1 cellular context compared by ENCODE assay signal in the genomic region with DNA sequence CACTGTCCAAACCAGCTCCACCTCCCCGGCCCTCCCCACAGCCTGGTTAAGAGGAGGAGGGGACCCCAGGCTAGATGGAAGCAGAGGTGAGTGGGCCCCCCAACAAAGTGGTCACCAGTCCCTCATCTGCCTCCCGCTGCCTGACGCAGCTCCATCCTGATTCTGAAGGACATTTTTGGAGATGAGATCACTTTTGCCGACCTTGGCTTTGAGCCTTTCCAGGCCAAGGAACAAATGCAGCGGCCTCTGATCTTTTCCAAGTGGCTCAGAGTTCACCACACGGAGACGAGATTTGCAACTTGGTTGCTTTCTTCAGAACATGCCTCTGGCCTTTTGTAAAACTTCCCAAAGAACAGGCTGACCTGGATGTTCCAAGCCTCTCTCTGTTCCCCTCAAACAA.
TF ChIP-seq lines count a peak whose summit lies in the region.

No MANE protein-coding gene starts in this region.

TF ChIP-seq in H1, 55 proteins besides CTCF, POLR2A, EP300 and RAD21 (continued from another document):
- no peak for TF ChIP-seq NANOG (IDR thresholded peaks at IDR 0.05; ENCODE audit: insufficient read depth, low read depth, low read length, poor library complexity, severe bottlenecking)
- TF ChIP-seq KDM5A (IDR thresholded peaks at IDR 0.05; ENCODE audit: low read length): no peak
- TF ChIP-seq, protein P1, sequence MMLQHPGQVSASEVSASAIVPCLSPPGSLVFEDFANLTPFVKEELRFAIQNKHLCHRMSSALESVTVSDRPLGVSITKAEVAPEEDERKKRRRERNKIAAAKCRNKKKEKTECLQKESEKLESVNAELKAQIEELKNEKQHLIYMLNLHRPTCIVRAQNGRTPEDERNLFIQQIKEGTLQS (IDR thresholded peaks at IDR 0.05; ENCODE audit: insufficient read depth, low read depth, low read length): no peak
- no peak for TF ChIP-seq SIRT6 (IDR thresholded peaks at IDR 0.05; ENCODE audit: low read length)
- TF ChIP-seq SP4 (IDR thresholded peaks at IDR 0.05; ENCODE audit: low read length): no peak
- no peak for TF ChIP-seq BACH1 (IDR thresholded peaks at IDR 0.05; ENCODE audit: low read length)
- no peak for TF ChIP-seq SIX5 (IDR thresholded peaks at IDR 0.05; ENCODE audit: low read depth, low read length)
- TF ChIP-seq KDM1A (IDR thresholded peaks at IDR 0.05; ENCODE audit: borderline replicate concordance, low read length): no peak
- TF ChIP-seq CBX8 (IDR thresholded peaks at IDR 0.05; ENCODE audit: borderline replicate concordance, low read depth, low read length): no peak
- TF ChIP-seq SIN3A (conservative IDR thresholded peaks at IDR 0.05 in 1 of 2, IDR thresholded peaks at IDR 0.05 in 1 of 2; ENCODE audit: low read depth in 1 of 2, low read length in 2 of 2): no peak
- TF ChIP-seq, protein P2, sequence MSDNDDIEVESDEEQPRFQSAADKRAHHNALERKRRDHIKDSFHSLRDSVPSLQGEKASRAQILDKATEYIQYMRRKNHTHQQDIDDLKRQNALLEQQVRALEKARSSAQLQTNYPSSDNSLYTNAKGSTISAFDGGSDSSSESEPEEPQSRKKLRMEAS (IDR thresholded peaks at IDR 0.05): no peak
- TF ChIP-seq EZH2 (IDR thresholded peaks at IDR 0.05; ENCODE audit: low read depth, low read length, severe bottlenecking): no peak
- TF ChIP-seq RBBP5 (IDR thresholded peaks at IDR 0.05; ENCODE audit: borderline replicate concordance, low read depth, low read length): no peak
- TF ChIP-seq POU5F1 (IDR thresholded peaks at IDR 0.05; ENCODE audit: low read depth, low read length): no peak
- TF ChIP-seq TEAD4 (IDR thresholded peaks at IDR 0.05; ENCODE audit: low read depth, low read length): no peak
- TF ChIP-seq PHF8 (conservative IDR thresholded peaks at IDR 0.05; ENCODE audit: low read depth, low read length): no peak
- TF ChIP-seq, protein P3, sequence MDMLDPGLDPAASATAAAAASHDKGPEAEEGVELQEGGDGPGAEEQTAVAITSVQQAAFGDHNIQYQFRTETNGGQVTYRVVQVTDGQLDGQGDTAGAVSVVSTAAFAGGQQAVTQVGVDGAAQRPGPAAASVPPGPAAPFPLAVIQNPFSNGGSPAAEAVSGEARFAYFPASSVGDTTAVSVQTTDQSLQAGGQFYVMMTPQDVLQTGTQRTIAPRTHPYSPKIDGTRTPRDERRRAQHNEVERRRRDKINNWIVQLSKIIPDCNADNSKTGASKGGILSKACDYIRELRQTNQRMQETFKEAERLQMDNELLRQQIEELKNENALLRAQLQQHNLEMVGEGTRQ (IDR thresholded peaks at IDR 0.05; ENCODE audit: low read length): no peak
TF ChIP-seq in H1: peak in this region for 0.
